11 cellular contexts compared by ENCODE assay signal in genomic region chr4:38939150-38939549, GRCh38.
A peak's percentile ranks its signal among the peaks of the same experiment; 100 is the strongest.
DNase-seq lines count a peak whose midpoint lies in the region; ATAC-seq and TF ChIP-seq lines count a peak whose summit lies in the region.
"Had no signal": no experiment of that assay in that cellular context is flagged by ENCODE, and none has a peak within 500 bp of the region (broad histone marks: within the 10 kb centered on the region; RNA-seq: fewer than 3 reads in every experiment).

No MANE protein-coding gene starts in this region.

- peak overlapping the region; percentile 68 for H3K27ac Mint-ChIP-seq in activated CD4-positive, alpha-beta memory T cell treated with anti-CD3 and anti-CD28 coated beads for 36 hours
- no peak overlapping the region for H3K27ac Mint-ChIP-seq in activated CD4-positive, alpha-beta memory T cell treated with anti-CD3 and anti-CD28 coated beads, Interleukin-2, amount 10 ng/mL, durations not matched to agents 7 days and 5 days
- no peak overlapping the region for H3K27ac Mint-ChIP-seq in stimulated activated effector memory CD8-positive, alpha-beta T cell treated with anti-CD3 and anti-CD28 coated beads, Interleukin-12 subunit alpha, Interleukin-12 subunit beta, amount 100 ng/mL, for 72 hours

- POLR2A ChIA-PET in activated CD4-positive, alpha-beta memory T cell treated with anti-CD3 and anti-CD28 coated beads for 36 hours (lab: Charles Lee), result interaction anchor here (1.8 kb wide), 1 partner anchor 11 kb away, joined by 4 read pairs; no protein-coding TSS in a partner anchor
- POLR2A ChIA-PET in activated CD4-positive, alpha-beta memory T cell treated with anti-CD3 and anti-CD28 coated beads, Interleukin-2, amount 10 ng/mL, durations not matched to agents 7 days and 5 days (lab: Charles Lee), result no interaction called here

- TF ChIP-seq CTCF in breast epithelium (IDR thresholded peaks at IDR 0.05), result no peak

- intact Hi-C loops in activated CD4-positive, alpha-beta memory T cell treated with anti-CD3 and anti-CD28 coated beads for 36 hours (cut with micrococcal nuclease), result loop anchor here (1.0 kb wide), 6 partner anchors 10 to 107 kb away; partner anchors contain the start of gene TMEM156
- intact Hi-C loops in breast epithelium (cut with DNase I; ENCODE audit: low total_unique reads), result no loop called here

- no peak for DNase-seq in activated CD4-positive, alpha-beta memory T cell treated with anti-CD3 and anti-CD28 coated beads for 36 hours
- no peak for DNase-seq in activated CD4-positive, alpha-beta memory T cell treated with anti-CD3 and anti-CD28 coated beads, Interleukin-2, amount 10 ng/mL, durations not matched to agents 7 days and 5 days
- no peak for DNase-seq in stimulated activated effector memory CD8-positive, alpha-beta T cell treated with anti-CD3 and anti-CD28 coated beads, Interleukin-12 subunit alpha, Interleukin-12 subunit beta, amount 100 ng/mL, for 72 hours (ENCODE audit: low spot score in 2 of 2)
- no peak for DNase-seq in D341Med (ENCODE audit: low spot score)
- no peak for DNase-seq in breast epithelium (ENCODE audit: low spot score in 2 of 2)
- DNase-seq in NOMO-1 (lab: John Stamatoyannopoulos, UW; ENCODE audit: unreplicated experiment in 2 of 2), result no peak
- DNase-seq: body of pancreas, NCI-H146 had no signal

- peak; percentile 95 for ATAC-seq in GM21529 (IDR thresholded peaks at IDR 0.05; ENCODE audit: unreplicated experiment)
- ATAC-seq in HG03139 (IDR thresholded peaks at IDR 0.05; ENCODE audit: unreplicated experiment), result peak; percentile 94
- peak; percentile 90 for ATAC-seq in stimulated activated effector memory CD8-positive, alpha-beta T cell treated with anti-CD3 and anti-CD28 coated beads, Interleukin-12 subunit alpha, Interleukin-12 subunit beta, amount 100 ng/mL, for 72 hours
- ATAC-seq: A549, body of pancreas had no signal

- H3K27me3 Mint-ChIP-seq in activated CD4-positive, alpha-beta memory T cell treated with anti-CD3 and anti-CD28 coated beads for 36 hours, result no peaks in the 10 kb centered on the region
- no peaks in the 10 kb centered on the region for H3K27me3 Mint-ChIP-seq in activated CD4-positive, alpha-beta memory T cell treated with anti-CD3 and anti-CD28 coated beads, Interleukin-2, amount 10 ng/mL, durations not matched to agents 7 days and 5 days

- no peak overlapping the region for H3K27ac ChIP-seq in breast epithelium
- H3K27ac ChIP-seq: A549, body of pancreas had no signal

- no peaks in the 10 kb centered on the region for H3K9me3 Mint-ChIP-seq in activated CD4-positive, alpha-beta memory T cell treated with anti-CD3 and anti-CD28 coated beads for 36 hours
- H3K9me3 Mint-ChIP-seq in activated CD4-positive, alpha-beta memory T cell treated with anti-CD3 and anti-CD28 coated beads, Interleukin-2, amount 10 ng/mL, durations not matched to agents 7 days and 5 days, result no peaks in the 10 kb centered on the region
- H3K9me3 Mint-ChIP-seq in stimulated activated effector memory CD8-positive, alpha-beta T cell treated with anti-CD3 and anti-CD28 coated beads, Interleukin-12 subunit alpha, Interleukin-12 subunit beta, amount 100 ng/mL, for 72 hours, result no peaks in the 10 kb centered on the region

- H3K36me3 Mint-ChIP-seq in activated CD4-positive, alpha-beta memory T cell treated with anti-CD3 and anti-CD28 coated beads for 36 hours, result peaks cover 2% of the 10 kb centered on the region
- no peaks in the 10 kb centered on the region for H3K36me3 Mint-ChIP-seq in activated CD4-positive, alpha-beta memory T cell treated with anti-CD3 and anti-CD28 coated beads, Interleukin-2, amount 10 ng/mL, durations not matched to agents 7 days and 5 days (ENCODE audit: low read depth)
- no peaks in the 10 kb centered on the region for H3K36me3 Mint-ChIP-seq in stimulated activated effector memory CD8-positive, alpha-beta T cell treated with anti-CD3 and anti-CD28 coated beads, Interleukin-12 subunit alpha, Interleukin-12 subunit beta, amount 100 ng/mL, for 72 hours

- no peaks in the 10 kb centered on the region for H3K27me3 ChIP-seq in breast epithelium
- H3K27me3 ChIP-seq: body of pancreas had no signal

- peaks cover 41% of the 10 kb centered on the region for H3K4me1 Mint-ChIP-seq in activated CD4-positive, alpha-beta memory T cell treated with anti-CD3 and anti-CD28 coated beads for 36 hours (ENCODE audit: low read depth)
- peaks cover 10% of the 10 kb centered on the region for H3K4me1 Mint-ChIP-seq in activated CD4-positive, alpha-beta memory T cell treated with anti-CD3 and anti-CD28 coated beads, Interleukin-2, amount 10 ng/mL, durations not matched to agents 7 days and 5 days
- no peaks in the 10 kb centered on the region for H3K4me1 Mint-ChIP-seq in stimulated activated effector memory CD8-positive, alpha-beta T cell treated with anti-CD3 and anti-CD28 coated beads, Interleukin-12 subunit alpha, Interleukin-12 subunit beta, amount 100 ng/mL, for 72 hours

- TF ChIP-seq POLR2A in breast epithelium (IDR thresholded peaks at IDR 0.05), result no peak

- no peak overlapping the region for H3K4me3 Mint-ChIP-seq in activated CD4-positive, alpha-beta memory T cell treated with anti-CD3 and anti-CD28 coated beads for 36 hours
- H3K4me3 Mint-ChIP-seq in activated CD4-positive, alpha-beta memory T cell treated with anti-CD3 and anti-CD28 coated beads, Interleukin-2, amount 10 ng/mL, durations not matched to agents 7 days and 5 days, result no peak overlapping the region
- no peak overlapping the region for H3K4me3 Mint-ChIP-seq in stimulated activated effector memory CD8-positive, alpha-beta T cell treated with anti-CD3 and anti-CD28 coated beads, Interleukin-12 subunit alpha, Interleukin-12 subunit beta, amount 100 ng/mL, for 72 hours

- H3K4me3 ChIP-seq in breast epithelium, result no peak overlapping the region
- H3K4me3 ChIP-seq: A549, body of pancreas had no signal

- no peaks in the 10 kb centered on the region for H3K9me3 ChIP-seq in breast epithelium
- H3K9me3 ChIP-seq: A549, body of pancreas had no signal

- CTCF ChIA-PET in activated CD4-positive, alpha-beta memory T cell treated with anti-CD3 and anti-CD28 coated beads for 36 hours (lab: Charles Lee), result no interaction called here
- CTCF ChIA-PET in activated CD4-positive, alpha-beta memory T cell treated with anti-CD3 and anti-CD28 coated beads, Interleukin-2, amount 10 ng/mL, durations not matched to agents 7 days and 5 days (lab: Charles Lee), result no interaction called here

- H3K4me1 ChIP-seq in breast epithelium, result no peaks in the 10 kb centered on the region
- H3K4me1 ChIP-seq: A549, body of pancreas had no signal

- no peaks in the 10 kb centered on the region for H3K36me3 ChIP-seq in breast epithelium
